In genomic region chr7:157278791-157279678, GRCh38 we compare ENCODE assay signal across 9 cellular contexts. TPM values are rescaled to one million over a fixed set of nuclear protein-coding genes. Genes with fewer than 3 reads are reported as not detected.
DNase-seq lines count a peak whose midpoint lies in the region; ATAC-seq and TF ChIP-seq lines count a peak whose summit lies in the region.
"Had no signal": no experiment of that assay in that cellular context is flagged by ENCODE, and none has a peak within 500 bp of the region (broad histone marks: within the 10 kb centered on the region; RNA-seq: fewer than 3 reads in every experiment).

No MANE protein-coding gene starts in this region.

- H3K4me3 Mint-ChIP-seq in activated B cell treated with CpG ODN at 0.5 μM for 24 hours: peak overlapping the region; percentile 15
- peak overlapping the region in 4 of 5 donors; percentile 3 to 62 (median 39) for H3K4me3 Mint-ChIP-seq in immature natural killer cell

- no peak overlapping the region for H3K4me2 ChIP-seq in mesendoderm (ENCODE audit: low read length)

- peaks cover 9% of the 10 kb centered on the region for H3K27me3 Mint-ChIP-seq in activated B cell treated with CpG ODN at 0.5 μM for 24 hours
- H3K27me3 Mint-ChIP-seq in immature natural killer cell (ENCODE audit: low read depth in 3 of 3): peaks cover 2 to 18% (median 13%) of the 10 kb centered on the region in 3 donors

- intact Hi-C loops in activated B cell treated with CpG ODN at 0.5 μM for 24 hours (cut with micrococcal nuclease): loop anchor here (10.0 kb wide), 1 partner anchor 374 kb away; no protein-coding TSS in a partner anchor

- no peaks in the 10 kb centered on the region for H3K79me2 ChIP-seq in mesendoderm (ENCODE audit: control insufficient read depth, insufficient read depth, low read length)

- DNase-seq in NCI-H2029 (lab: John Stamatoyannopoulos, UW) (peak; percentile 53), NCI-H2029 treated with DMSO at 0.1 percent for 48 hours (lab: John Stamatoyannopoulos, UW) (no peak), activated B cell treated with CpG ODN at 0.5 μM for 24 hours (no peak), immature natural killer cell (no peak), tibial nerve (ENCODE audit: low spot score in 2 of 2) (no peak), mesendoderm (no peak), SJCRH30 (no peak)
- DNase-seq: naive thymus-derived CD8-positive, alpha-beta T cell had no signal

- no peaks in the 10 kb centered on the region for H3K79me1 ChIP-seq in mesendoderm (ENCODE audit: low read length)

- H3K36me3 ChIP-seq in tibial nerve (no peaks in the 10 kb centered on the region), mesendoderm (ENCODE audit: control insufficient read depth, insufficient read depth, low read length) (no peaks in the 10 kb centered on the region), SJCRH30 (no peaks in the 10 kb centered on the region)

- no peak overlapping the region for H3K23ac ChIP-seq in mesendoderm (ENCODE audit: low read length)

- 29 to 31% methylated on average over 41 to 57 of the region's 73 CpGs for WGBS in tibial nerve, 2 donors
- WGBS in mesendoderm (ENCODE audit: extremely low coverage, insufficient coverage, low lambda C conversion rate): no CpG with 5 or more reads among the region's 73 CpGs

- peaks cover 2% of the 10 kb centered on the region for H3K4me1 Mint-ChIP-seq in activated B cell treated with CpG ODN at 0.5 μM for 24 hours
- H3K4me1 Mint-ChIP-seq in immature natural killer cell: peaks cover 27 to 32% of the 10 kb centered on the region in 2 donors

- H3K4ac ChIP-seq in mesendoderm (ENCODE audit: low read depth, low read length): no peak overlapping the region

- H3K4me1 ChIP-seq in tibial nerve (peaks cover 0 to 24% (median 13%) of the 10 kb centered on the region in 4 donors), mesendoderm (ENCODE audit: control insufficient read depth, low read depth, low read length) (no peaks in the 10 kb centered on the region), SJCRH30 (no peaks in the 10 kb centered on the region; the same call in 1 of the 2 replicates)

- H2BK120ac ChIP-seq in mesendoderm (ENCODE audit: low read depth, low read length): no peak overlapping the region

- no peak overlapping the region for H3K56ac ChIP-seq in mesendoderm (ENCODE audit: low read length)

- H3K4me3 ChIP-seq in tibial nerve (peak overlapping the region; percentile 32 to 57 (median 44)), mesendoderm (ENCODE audit: low read length) (no peak overlapping the region), SJCRH30 (no peak overlapping the region)

- POLR2A ChIA-PET in activated B cell treated with CpG ODN at 0.5 μM for 24 hours (lab: Charles Lee): no interaction called here

- CTCF ChIA-PET in activated B cell treated with CpG ODN at 0.5 μM for 24 hours (lab: Charles Lee): no interaction called here

- no peak overlapping the region for H4K8ac ChIP-seq in mesendoderm (ENCODE audit: low read depth, low read length)

- peaks cover 1% of the 10 kb centered on the region for H3K9me3 Mint-ChIP-seq in activated B cell treated with CpG ODN at 0.5 μM for 24 hours
- H3K9me3 Mint-ChIP-seq in immature natural killer cell: no peaks in the 10 kb centered on the region

- H3K36me3 Mint-ChIP-seq in activated B cell treated with CpG ODN at 0.5 μM for 24 hours (ENCODE audit: low read depth) (no peaks in the 10 kb centered on the region), immature natural killer cell (no peaks in the 10 kb centered on the region)
- H3K36me3 Mint-ChIP-seq: naive thymus-derived CD8-positive, alpha-beta T cell had no signal

- H3K9me3 ChIP-seq in tibial nerve (peaks cover 0 to 4% (median 0%) of the 10 kb centered on the region in 4 donors), SJCRH30 (replicated peaks) (no peaks in the 10 kb centered on the region)

- no peak overlapping the region for H3K9ac ChIP-seq in mesendoderm (ENCODE audit: low read length)

- H2AK5ac ChIP-seq in mesendoderm (ENCODE audit: low read length): no peak overlapping the region

- peaks cover 0 to 41% of the 10 kb centered on the region in 2 donors for H3K27me3 ChIP-seq in tibial nerve
- H3K27me3 ChIP-seq in mesendoderm (ENCODE audit: insufficient read depth, low read length, poor library complexity): no peaks in the 10 kb centered on the region
- H3K27me3 ChIP-seq in SJCRH30: no peaks in the 10 kb centered on the region

- H3K18ac ChIP-seq in mesendoderm (ENCODE audit: low read length): no peak overlapping the region

- H2BK15ac ChIP-seq in mesendoderm (replicated peaks; ENCODE audit: low read depth): no peak overlapping the region

- H3K27ac Mint-ChIP-seq in activated B cell treated with CpG ODN at 0.5 μM for 24 hours: no peak overlapping the region
- peak overlapping the region in 2 of 6 donors; percentile 62 to 98 for H3K27ac Mint-ChIP-seq in immature natural killer cell

- TF ChIP-seq POLR2A in tibial nerve (IDR thresholded peaks at IDR 0.05): no peak

- H3K27ac ChIP-seq in tibial nerve (peak overlapping the region in 2 of 4 donors; percentile 64 to 67), mesendoderm (ENCODE audit: low read depth, low read length) (no peak overlapping the region), SJCRH30 (no peak overlapping the region)

- TF ChIP-seq CTCF in activated B cell treated with CpG ODN at 0.5 μM for 24 hours (IDR thresholded peaks at IDR 0.05) (no peak), tibial nerve (IDR thresholded peaks at IDR 0.05) (no peak)

- ATAC-seq in activated B cell treated with CpG ODN at 0.5 μM for 24 hours (ENCODE audit: low read depth): peak; percentile 60
- no peak for ATAC-seq in GM21423 (IDR thresholded peaks at IDR 0.05; ENCODE audit: unreplicated experiment)

- no peak overlapping the region for H4K5ac ChIP-seq in mesendoderm (ENCODE audit: low read length)

- TF ChIP-seq EP300 in tibial nerve (IDR thresholded peaks at IDR 0.05): peak in 1 of 2 donors; percentile 14

- no peak overlapping the region for H2BK5ac ChIP-seq in mesendoderm (ENCODE audit: low read length)

RNA-seq across cellular contexts. Expression of gene DNAJB6, which starts 57.8 kb away (rescaled TPM):
- total RNA-seq in activated B cell treated with CpG ODN at 0.5 μM for 24 hours: 74.3 and 75.6 TPM in 2 replicates
- polyA plus RNA-seq in immature natural killer cell: 100 to 1,000 TPM; 184 to 205 (median 185) TPM
- 100 to 1,000 TPM in 2 of 4 donors, 10 to 100 TPM in 2; 85.5 to 106 (median 96.9) TPM for total RNA-seq in tibial nerve
- polyA plus RNA-seq in mesendoderm (2013, experiment 1 of 2): 222 TPM
- polyA plus RNA-seq in mesendoderm (2013, experiment 2 of 2): 221 TPM
- total RNA-seq in SJCRH30 (2014; rRNA removed; shearing (Covaris generic)): 107 and 121 TPM in 2 replicates

Comparison
In these comparisons a context has a peak if more than half of its experiments do, and no peak if none do; other contexts are left out.
1. H3K4me3 ChIP-seq: peak in tibial nerve (4 of 4); none in mesendoderm (single experiment) and SJCRH30 (single experiment).